15 cellular contexts compared by ENCODE assay signal in the genomic region with DNA sequence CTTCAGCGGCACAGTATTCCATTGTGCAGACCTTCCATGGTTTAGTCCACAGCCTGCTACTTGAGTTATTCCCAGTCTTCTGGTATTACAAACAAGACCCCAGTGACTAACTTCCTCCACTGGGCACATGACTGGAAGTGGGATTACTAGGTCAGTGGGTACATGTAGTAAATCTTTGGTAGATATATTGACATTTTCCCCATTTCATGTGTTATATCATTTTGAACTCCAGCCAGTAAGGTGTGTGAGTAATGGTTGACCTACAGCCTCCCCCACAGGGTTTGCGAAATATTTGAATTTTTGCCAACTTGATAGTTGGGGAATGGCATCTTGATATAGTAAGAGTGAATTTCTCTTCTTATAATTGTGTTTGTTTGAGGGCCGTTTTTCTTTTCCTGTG. TPM values are rescaled to one million over a fixed set of nuclear protein-coding genes. Genes with fewer than 3 reads are reported as not detected.
DNase-seq lines count a peak whose midpoint lies in the region; ATAC-seq and TF ChIP-seq lines count a peak whose summit lies in the region.
"Had no signal": no experiment of that assay in that cellular context is flagged by ENCODE, and none has a peak within 500 bp of the region (broad histone marks: within the 10 kb centered on the region; RNA-seq: fewer than 3 reads in every experiment).

No MANE protein-coding gene starts in this region.

- no peak overlapping the region for H3K4me3 Mint-ChIP-seq in activated CD8-positive, alpha-beta memory T cell treated with anti-CD3 and anti-CD28 coated beads, Interleukin-2, amount 10 ng/mL, durations not matched to agents 7 days and 5 days
- H3K4me3 Mint-ChIP-seq: activated CD4-positive, alpha-beta memory T cell treated with anti-CD3 and anti-CD28 coated beads for 36 hours; naive B cell had no signal

- H3K36me3 ChIP-seq in HCT116 (ENCODE audit: control insufficient read depth in 1 of 2, insufficient read depth in 2 of 2, low read length in 2 of 2) (no peaks in the 10 kb centered on the region), liver (ENCODE audit: control insufficient read depth in 4 of 4, insufficient read depth in 3 of 4, low read depth in 1 of 4, low read length in 3 of 4) (no peaks in the 10 kb centered on the region), upper lobe of left lung (no peaks in the 10 kb centered on the region)
- H3K36me3 ChIP-seq: left ventricle myocardium inferior had no signal

- no peaks in the 10 kb centered on the region for H3K9me2 ChIP-seq in HCT116 (ENCODE audit: insufficient read depth)

- peak; percentile 15 for DNase-seq in HCT116 (ENCODE audit: low read depth, low spot score)
- peak; percentile 8 for DNase-seq in RKO (ENCODE audit: low spot score)
- DNase-seq in caudate nucleus (lab: John Stamatoyannopoulos, UW): no peak
- no peak for DNase-seq in hippocampal formation (lab: John Stamatoyannopoulos, UW)
- no peak for DNase-seq in activated CD8-positive, alpha-beta memory T cell treated with anti-CD3 and anti-CD28 coated beads, Interleukin-2, amount 10 ng/mL, durations not matched to agents 7 days and 5 days
- no peak for DNase-seq in upper lobe of left lung
- DNase-seq: activated CD4-positive, alpha-beta memory T cell treated with anti-CD3 and anti-CD28 coated beads for 36 hours; AML-193; amygdala; left ventricle myocardium inferior; naive B cell; NCI-H1417 treated with DMSO at 0.1 percent for 48 hours; stimulated activated CD4-positive, alpha-beta T cell treated with anti-CD3 and anti-CD28 coated beads, Interleukin-15, amount 100 ng/mL, for 24 hours had no signal

- peaks cover 5% of the 10 kb centered on the region for H3K9me3 Mint-ChIP-seq in activated CD8-positive, alpha-beta memory T cell treated with anti-CD3 and anti-CD28 coated beads, Interleukin-2, amount 10 ng/mL, durations not matched to agents 7 days and 5 days (ENCODE audit: low read depth)

- no peak for TF ChIP-seq CTCF in HCT116 (IDR thresholded peaks at IDR 0.05 in 2 of 3, conservative IDR thresholded peaks at IDR 0.05 in 1 of 3; ENCODE audit: borderline replicate concordance in 1 of 3, insufficient read depth in 1 of 3, low read depth in 2 of 3, low read length in 2 of 3)
- TF ChIP-seq CTCF in liver (IDR thresholded peaks at IDR 0.05; ENCODE audit: low read depth, low read length, missing input control): no peak
- no peak for TF ChIP-seq CTCF in upper lobe of left lung (IDR thresholded peaks at IDR 0.05)

- TF ChIP-seq POLR2A in HCT116 (IDR thresholded peaks at IDR 0.05; ENCODE audit: borderline replicate concordance, extremely low read depth, insufficient read depth, insufficient read length) (no peak), upper lobe of left lung (IDR thresholded peaks at IDR 0.05) (no peak)

- H3K9me3 ChIP-seq in HCT116 (ENCODE audit: control insufficient read depth in 1 of 2, insufficient read depth in 1 of 2, low read depth in 1 of 2, low read length in 2 of 2): no peaks in the 10 kb centered on the region; a peak in 1 of 4 replicates
- no peaks in the 10 kb centered on the region for H3K9me3 ChIP-seq in liver (ENCODE audit: control insufficient read depth in 4 of 4, low read length in 3 of 4)
- no peaks in the 10 kb centered on the region for H3K9me3 ChIP-seq in upper lobe of left lung
- H3K9me3 ChIP-seq: left ventricle myocardium inferior had no signal

- H3K27ac Mint-ChIP-seq in activated CD8-positive, alpha-beta memory T cell treated with anti-CD3 and anti-CD28 coated beads, Interleukin-2, amount 10 ng/mL, durations not matched to agents 7 days and 5 days: no peak overlapping the region
- H3K27ac Mint-ChIP-seq: activated CD4-positive, alpha-beta memory T cell treated with anti-CD3 and anti-CD28 coated beads for 36 hours had no signal

- H3K9ac ChIP-seq in HCT116 (ENCODE audit: low read length): 0 out of 2 replicates have a peak overlapping the region, but pooled peaks have one; percentile 18
- no peak overlapping the region for H3K9ac ChIP-seq in liver (ENCODE audit: low read depth in 1 of 2, low read length in 2 of 2)

- no peaks in the 10 kb centered on the region for H4K20me1 ChIP-seq in HCT116 (ENCODE audit: insufficient read depth)

- POLR2A ChIA-PET in HCT116 (lab: Charles Lee): no interaction called here

- RAD21 ChIA-PET in HCT116 (lab: Charles Lee; ENCODE audit: low non-redundant PET in 1 of 2, low total read pairs in 2 of 2, uncharacterized antibody in 2 of 2, unreplicated experiment in 2 of 2): no interaction called here

- H3K36me3 Mint-ChIP-seq in activated CD8-positive, alpha-beta memory T cell treated with anti-CD3 and anti-CD28 coated beads, Interleukin-2, amount 10 ng/mL, durations not matched to agents 7 days and 5 days: peaks cover 33% of the 10 kb centered on the region

- no TSS peak for BruUV-seq in HCT116 (replicated peaks; lab: Mats Ljungman, UMichigan)

- H3K4me3 ChIP-seq in HCT116 (replicated peaks in 1 of 2; ENCODE audit: low read depth in 1 of 2, low read length in 2 of 2) (peak overlapping the region in 1 of 2 experiments; percentile 12; a peak in 2 of 4 replicates), liver (ENCODE audit: low read depth in 1 of 3, low read length in 3 of 3) (no peak overlapping the region), upper lobe of left lung (no peak overlapping the region)
- H3K4me3 ChIP-seq: left ventricle myocardium inferior had no signal

- no peaks in the 10 kb centered on the region for H3K79me2 ChIP-seq in HCT116 (ENCODE audit: insufficient read depth, low read length)

- CTCF ChIA-PET in HCT116 (lab: Charles Lee): no interaction called here
- CTCF ChIA-PET in activated CD8-positive, alpha-beta memory T cell treated with anti-CD3 and anti-CD28 coated beads, Interleukin-2, amount 10 ng/mL, durations not matched to agents 7 days and 5 days (lab: Charles Lee): no interaction called here

- H3K27me3 ChIP-seq in HCT116 (ENCODE audit: insufficient read depth, low read length): no peaks in the 10 kb centered on the region
- H3K27me3 ChIP-seq in liver (ENCODE audit: control insufficient read depth in 4 of 4, insufficient read depth in 4 of 4, low read length in 3 of 4): no peaks in the 10 kb centered on the region
- H3K27me3 ChIP-seq in upper lobe of left lung: no peaks in the 10 kb centered on the region

- 55% methylated on average over 3 of the region's 3 CpGs for WGBS in liver
- 58 to 68% methylated on average over 3 of the region's 3 CpGs for WGBS in upper lobe of left lung, 2 donors

- TF ChIP-seq EP300 in upper lobe of left lung (IDR thresholded peaks at IDR 0.05): no peak

- ATAC-seq in HCT116 (peak; percentile 34), HG02588 (IDR thresholded peaks at IDR 0.05; ENCODE audit: unreplicated experiment) (no peak), upper lobe of left lung (ENCODE audit: low FRiP score in 2 of 2) (no peak)
- ATAC-seq in activated CD8-positive, alpha-beta memory T cell treated with anti-CD3 and anti-CD28 coated beads, Interleukin-2, amount 10 ng/mL, durations not matched to agents 7 days and 5 days: no peak

- no peaks in the 10 kb centered on the region for H3K4me1 Mint-ChIP-seq in activated CD8-positive, alpha-beta memory T cell treated with anti-CD3 and anti-CD28 coated beads, Interleukin-2, amount 10 ng/mL, durations not matched to agents 7 days and 5 days
- H3K4me1 Mint-ChIP-seq: naive B cell had no signal

- intact Hi-C loops in HCT116 (cut with micrococcal nuclease): no loop called here

- H3K27ac ChIP-seq in HCT116 (ENCODE audit: low read depth, low read length) (no peak overlapping the region), caudate nucleus (ENCODE audit: low read depth, low read length) (peak overlapping the region; percentile 64), liver (ENCODE audit: low read depth in 1 of 2, low read length in 2 of 2) (no peak overlapping the region), upper lobe of left lung (no peak overlapping the region)
- H3K27ac ChIP-seq: left ventricle myocardium inferior had no signal

- H3K4me2 ChIP-seq in HCT116 (ENCODE audit: low read length): peak overlapping the region; percentile 67

- no peaks in the 10 kb centered on the region for H3K27me3 Mint-ChIP-seq in activated CD8-positive, alpha-beta memory T cell treated with anti-CD3 and anti-CD28 coated beads, Interleukin-2, amount 10 ng/mL, durations not matched to agents 7 days and 5 days
- H3K27me3 Mint-ChIP-seq: activated CD4-positive, alpha-beta memory T cell treated with anti-CD3 and anti-CD28 coated beads for 36 hours; naive B cell had no signal

- H3K4me1 ChIP-seq in HCT116 (ENCODE audit: control insufficient read depth in 1 of 2, insufficient read depth in 2 of 2, low read length in 2 of 2) (peaks cover 32 to 54% of the 10 kb centered on the region in 2 experiments), liver (ENCODE audit: control insufficient read depth in 4 of 4, insufficient read depth in 4 of 4, low read length in 3 of 4) (no peaks in the 10 kb centered on the region), upper lobe of left lung (peaks cover 9 to 23% (median 15%) of the 10 kb centered on the region in 4 donors)

- H2AFZ ChIP-seq in HCT116 (ENCODE audit: low read depth, low read length, poor library complexity, severe bottlenecking): no peak overlapping the region

- TF ChIP-seq RAD21 in HCT116 (IDR thresholded peaks at IDR 0.05; ENCODE audit: low read depth): no peak
- TF ChIP-seq RAD21 in liver (IDR thresholded peaks at IDR 0.05): no peak

TF ChIP-seq in HCT116, 20 proteins besides CTCF, POLR2A, EP300 and RAD21 (continues in another document):
- peak; percentile 66 for TF ChIP-seq FOSL1 (IDR thresholded peaks at IDR 0.05; ENCODE audit: low read depth)
- TF ChIP-seq SRF (IDR thresholded peaks at IDR 0.05; ENCODE audit: low read depth): peak; percentile 33; the same call in 1 of the 2 replicates
- no peak for TF ChIP-seq ZNF274 (IDR thresholded peaks at IDR 0.05; ENCODE audit: low read depth, low read length)
- TF ChIP-seq TCF7L2 (IDR thresholded peaks at IDR 0.05; ENCODE audit: borderline replicate concordance, extremely low read depth, insufficient read depth, insufficient read length): no peak
- no peak for TF ChIP-seq YY1 (IDR thresholded peaks at IDR 0.05; ENCODE audit: extremely low read depth, insufficient replicate concordance, low read depth, low read length)

TF ChIP-seq in liver, 16 proteins besides CTCF, POLR2A, EP300 and RAD21:
- TF ChIP-seq, protein P1, sequence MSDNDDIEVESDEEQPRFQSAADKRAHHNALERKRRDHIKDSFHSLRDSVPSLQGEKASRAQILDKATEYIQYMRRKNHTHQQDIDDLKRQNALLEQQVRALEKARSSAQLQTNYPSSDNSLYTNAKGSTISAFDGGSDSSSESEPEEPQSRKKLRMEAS (IDR thresholded peaks at IDR 0.05): no peak
- no peak for TF ChIP-seq TAF1 (conservative IDR thresholded peaks at IDR 0.05)
- TF ChIP-seq NR2F2 (IDR thresholded peaks at IDR 0.05): peak; percentile 17
- TF ChIP-seq YY1 (IDR thresholded peaks at IDR 0.05): no peak
TF ChIP-seq in liver: peak in this region for 1.

RNA-seq across cellular contexts. Expression of gene RNF144A, which starts 58.8 kb away (rescaled TPM):
- total RNA-seq in HCT116 (2021; ENCODE audit: unreplicated experiment) (13.0 TPM), liver (10 to 100 TPM in 1 of 2 donors, 1 to 10 TPM in 1; 3.1 to 10.4 TPM), upper lobe of left lung (10 to 100 TPM in 5 of 6 donors, 1 to 10 TPM in 1; 9.9 to 20.7 (median 13.4) TPM)
- polyA plus RNA-seq in HCT116 (2012): 6.2 and 8.7 TPM in 2 replicates
- 1 to 10 TPM; 1.0 to 1.6 TPM for polyA plus RNA-seq in liver
- 10 to 100 TPM; 20.0 to 35.5 TPM for total RNA-seq in activated CD8-positive, alpha-beta memory T cell treated with anti-CD3 and anti-CD28 coated beads, Interleukin-2, amount 10 ng/mL, durations not matched to agents 7 days and 5 days

Comparison
In these comparisons a context has a peak if more than half of its experiments do, and no peak if none do; other contexts are left out.
1. DNase-seq: peak in HCT116 (single experiment) and RKO (single experiment); none in caudate nucleus (0 of 61), hippocampal formation (0 of 2), activated CD8-positive, alpha-beta memory T cell treated with anti-CD3 and anti-CD28 coated beads, Interleukin-2, amount 10 ng/mL, durations not matched to agents 7 days and 5 days (single experiment) and upper lobe of left lung (0 of 2).